Comparison of ENCODE assay signal across 10 cellular contexts in genomic region chr15:36810656-36811449, GRCh38.
DNase-seq lines count a peak whose midpoint lies in the region; ATAC-seq and TF ChIP-seq lines count a peak whose summit lies in the region.
"Had no signal": no experiment of that assay in that cellular context is flagged by ENCODE, and none has a peak within 500 bp of the region (broad histone marks: within the 10 kb centered on the region; RNA-seq: fewer than 3 reads in every experiment).

No MANE protein-coding gene starts in this region.

- H3K9ac ChIP-seq in mesendoderm (ENCODE audit: low read length), result no peak overlapping the region

- no peak overlapping the region for H3K18ac ChIP-seq in mesendoderm (ENCODE audit: low read length)

- peak; percentile 8 for DNase-seq in Panc1 (ENCODE audit: low read depth, low spot score)
- peak; percentile 59 for DNase-seq in mesendoderm
- no peak for DNase-seq in COLO829 (ENCODE audit: low spot score)
- DNase-seq in NCI-H510A (lab: John Stamatoyannopoulos, UW), result no peak
- DNase-seq in medulla oblongata (ENCODE audit: extremely low spot score), result no peak
- DNase-seq in left cardiac atrium, result no peak
- DNase-seq: activated B cell treated with CpG ODN at 0.5 μM for 24 hours; stimulated activated CD4-positive, alpha-beta T cell treated with anti-CD3 and anti-CD28 coated beads, Interleukin-4, amount 100 ng/mL, for 1 hour had no signal

- no peak overlapping the region for H2BK5ac ChIP-seq in mesendoderm (ENCODE audit: low read length)

- H3K79me1 ChIP-seq in mesendoderm (ENCODE audit: low read length), result no peaks in the 10 kb centered on the region

- no peak overlapping the region for H3K56ac ChIP-seq in mesendoderm (ENCODE audit: low read length)

- no peak overlapping the region for H3K23ac ChIP-seq in mesendoderm (ENCODE audit: low read length)

- H3K79me2 ChIP-seq in mesendoderm (ENCODE audit: control insufficient read depth, insufficient read depth, low read length), result no peaks in the 10 kb centered on the region

- H3K4me1 ChIP-seq in Panc1 (ENCODE audit: control insufficient read depth, insufficient read depth, low read length), result no peaks in the 10 kb centered on the region
- no peaks in the 10 kb centered on the region for H3K4me1 ChIP-seq in mesendoderm (ENCODE audit: control insufficient read depth, low read depth, low read length)

- no peaks in the 10 kb centered on the region for H3K9me3 ChIP-seq in Panc1 (ENCODE audit: control insufficient read depth, insufficient read depth, low read depth, low read length)

- no peak overlapping the region for H3K27ac ChIP-seq in Panc1 (ENCODE audit: low read length)
- no peak overlapping the region for H3K27ac ChIP-seq in mesendoderm (ENCODE audit: low read depth, low read length)

- ATAC-seq in HG02642 (IDR thresholded peaks at IDR 0.05; ENCODE audit: poor library complexity, unreplicated experiment), result peak; percentile 69
- no peak for ATAC-seq in Panc1
- no peak for ATAC-seq in left cardiac atrium

- no TSS peak for BruUV-seq in Panc1 (replicated peaks; lab: Mats Ljungman, UMichigan)

- no peak overlapping the region for H2BK15ac ChIP-seq in mesendoderm (replicated peaks; ENCODE audit: low read depth)

- H2AK5ac ChIP-seq in mesendoderm (ENCODE audit: low read length), result no peak overlapping the region

- CTCF ChIA-PET in Panc1 (lab: Charles Lee), result no interaction called here

- no peaks in the 10 kb centered on the region for H3K36me3 ChIP-seq in Panc1 (ENCODE audit: control insufficient read depth, insufficient read depth, low read length)
- H3K36me3 ChIP-seq in mesendoderm (ENCODE audit: control insufficient read depth, insufficient read depth, low read length), result no peaks in the 10 kb centered on the region

- no peaks in the 10 kb centered on the region for H3K27me3 ChIP-seq in Panc1 (ENCODE audit: control insufficient read depth, insufficient read depth, low read length)
- H3K27me3 ChIP-seq in mesendoderm (ENCODE audit: insufficient read depth, low read length, poor library complexity), result no peaks in the 10 kb centered on the region

- no CpG with 5 or more reads among the region's 10 CpGs for WGBS in mesendoderm (ENCODE audit: extremely low coverage, insufficient coverage, low lambda C conversion rate)

- no peak overlapping the region for H4K8ac ChIP-seq in mesendoderm (ENCODE audit: low read depth, low read length)

- H3K4me3 ChIP-seq in GM12875 (ENCODE audit: low read depth, low read length) (no peak overlapping the region), Panc1 (ENCODE audit: low read depth in 2 of 2, low read length in 2 of 2) (no peak overlapping the region), mesendoderm (ENCODE audit: low read length) (no peak overlapping the region)

- in situ Hi-C loops in Panc1 (cut with HindIII; ENCODE audit: low pct_unique_long_range_greater_than_20kb, low sequenced_read_pairs), result no loop called here

- no peak overlapping the region for H3K4me2 ChIP-seq in mesendoderm (ENCODE audit: low read length)

- POLR2A ChIA-PET in Panc1 (lab: Charles Lee), result no interaction called here

- H3K4ac ChIP-seq in mesendoderm (ENCODE audit: low read depth, low read length), result no peak overlapping the region

- intact Hi-C loops in Panc1 (cut with micrococcal nuclease; ENCODE audit: unreplicated experiment), result no loop called here
- intact Hi-C loops in left cardiac atrium (cut with DNase I), result no loop called here

- no peak overlapping the region for H2BK120ac ChIP-seq in mesendoderm (ENCODE audit: low read depth, low read length)

- H4K5ac ChIP-seq in mesendoderm (ENCODE audit: low read length), result no peak overlapping the region

- TF ChIP-seq CTCF in GM12875 (IDR thresholded peaks at IDR 0.05; ENCODE audit: borderline replicate concordance, insufficient read depth, low read depth, low read length), result peak; percentile 70
- peak; percentile 65 for TF ChIP-seq CTCF in Panc1 (IDR thresholded peaks at IDR 0.05)

Comparison
In these comparisons a context has a peak if more than half of its experiments do, and no peak if none do; other contexts are left out.
1. DNase-seq: peak in Panc1 (single experiment) and mesendoderm (single experiment); none in COLO829 (single experiment), NCI-H510A (single experiment), medulla oblongata (single experiment) and left cardiac atrium (single experiment).